8 cellular contexts compared by ENCODE assay signal in genomic region chr3:46812237-46812791, GRCh38. TPM values are rescaled to one million over a fixed set of nuclear protein-coding genes. Genes with fewer than 3 reads are reported as not detected.
DNase-seq lines count a peak whose midpoint lies in the region; ATAC-seq and TF ChIP-seq lines count a peak whose summit lies in the region.

No MANE protein-coding gene starts in this region.

- H3K4me1 ChIP-seq in A673 (ENCODE audit: insufficient read depth, low read length, poor library complexity, severe bottlenecking) = no peaks in the 10 kb centered on the region
- peaks cover 9% of the 10 kb centered on the region for H3K4me1 ChIP-seq in colonic mucosa

- H3K36me3 ChIP-seq in A673 (ENCODE audit: insufficient read depth, low read length, poor library complexity, severe bottlenecking) = no peaks in the 10 kb centered on the region
- H3K36me3 ChIP-seq in colonic mucosa = no peaks in the 10 kb centered on the region

- H3K9me3 Mint-ChIP-seq in HFFc6 = no peaks in the 10 kb centered on the region

- peak; percentile 44 for DNase-seq in A673 (ENCODE audit: low spot score)
- no peak for DNase-seq in HFFc6
- DNase-seq in activated CD4-positive, alpha-beta T cell treated with anti-CD3 and anti-CD28 coated beads for 4 hours = peak; percentile 73 to 74
- peak; percentile 78 for DNase-seq in colonic mucosa
- peak; percentile 33 to 92 for DNase-seq in lower leg skin (ENCODE audit: low spot score in 2 of 2)
- peak; percentile 48 for DNase-seq in stimulated activated CD8-positive, alpha-beta memory T cell treated with anti-CD3 and anti-CD28 coated beads, Interleukin-12 subunit alpha, Interleukin-12 subunit beta, amount 100 ng/mL, for 24 hours (ENCODE audit: extremely low read depth)
- DNase-seq in HT-29 (ENCODE audit: low spot score) = no peak

- no peak for TF ChIP-seq POLR2A in lower leg skin (IDR thresholded peaks at IDR 0.05)

- H3K27ac ChIP-seq in A673 (ENCODE audit: low read depth, low read length, poor library complexity, severe bottlenecking) (no peak overlapping the region), colonic mucosa (no peak overlapping the region)

- 7 to 10% methylated on average over 12 to 18 of the region's 46 CpGs for WGBS in lower leg skin, 2 donors

- CTCF ChIA-PET in A673 (lab: Charles Lee) = no interaction called here

- H3K4me3 ChIP-seq in A673 (ENCODE audit: low read depth, low read length, poor library complexity, severe bottlenecking) = no peak overlapping the region
- peak overlapping the region; percentile 39 for H3K4me3 ChIP-seq in colonic mucosa
- no peak overlapping the region for H3K4me3 ChIP-seq in lower leg skin (ENCODE audit: low read depth, poor library complexity, severe bottlenecking)

- TF ChIP-seq CTCF in A673 (conservative IDR thresholded peaks at IDR 0.05; ENCODE audit: low read depth, low read length) (no peak), HFFc6 (IDR thresholded peaks at IDR 0.05) (no peak), colonic mucosa (IDR thresholded peaks at IDR 0.05) (no peak), lower leg skin (IDR thresholded peaks at IDR 0.05) (no peak)

- intact Hi-C loops in A673 (cut with micrococcal nuclease; ENCODE audit: unreplicated experiment) = no loop called here
- intact Hi-C loops in colonic mucosa (cut with DNase I) = no loop called here
- intact Hi-C loops in lower leg skin (cut with DNase I; ENCODE audit: low total_unique reads) = no loop called here

- H3K4me3 Mint-ChIP-seq in HFFc6 = peak overlapping the region; percentile 14

- peaks cover 6% of the 10 kb centered on the region for H3K4me1 Mint-ChIP-seq in HFFc6 (ENCODE audit: low read depth)

- H3K27me3 ChIP-seq in A673 (replicated peaks; ENCODE audit: insufficient read depth, low read depth, low read length, poor library complexity) (no peaks in the 10 kb centered on the region), colonic mucosa (peaks cover 3% of the 10 kb centered on the region)

- POLR2A ChIA-PET in A673 (lab: Charles Lee; ENCODE audit: low non-redundant PET) = no interaction called here

- no peak for ATAC-seq in HG02840 (IDR thresholded peaks at IDR 0.05; ENCODE audit: low FRiP score, unreplicated experiment)

- H3K9ac ChIP-seq in colonic mucosa (ENCODE audit: low read depth in 2 of 2, low read length in 2 of 2) = peak overlapping the region in 1 of 2 donors; percentile 50

- H3K9me3 ChIP-seq in A673 (ENCODE audit: low read depth, low read length, poor library complexity, severe bottlenecking) (no peaks in the 10 kb centered on the region), colonic mucosa (no peaks in the 10 kb centered on the region)

- no peaks in the 10 kb centered on the region for H3K36me3 Mint-ChIP-seq in HFFc6 (ENCODE audit: low read depth)

- H3K27me3 Mint-ChIP-seq in HFFc6 (ENCODE audit: insufficient read depth) = peaks cover 27% of the 10 kb centered on the region

- H3K27ac Mint-ChIP-seq in HFFc6 = no peak overlapping the region

- no TSS peak for BruUV-seq in A673 (replicated peaks; lab: Mats Ljungman, UMichigan)

RNA-seq across cellular contexts. Expression of gene MYL3, which starts 50.9 kb away (rescaled TPM):
- not detected in 2 replicates for total RNA-seq in A673 (2021)
- under 1 TPM in 2 of 6 experiments, not detected in 4; 0.30 to 0.31 TPM for total RNA-seq in HFFc6 (2021; fragmentation: NEBNext Ultra II Directional; extraction: Animal tissue kit (Norgen Biotek cat#: 25700))
- total RNA-seq in colonic mucosa = 1 to 10 TPM in 1 of 2 donors, not detected in 1; 1.7 TPM
- total RNA-seq in lower leg skin = 1 to 10 TPM in 2 of 4 donors, under 1 TPM in 1, not detected in 1; 0.59 to 1.7 (median 1.3) TPM
- total RNA-seq in HT-29 (2014; rRNA removed; shearing (Covaris generic)) = not detected in 2 replicates

Comparison
In these comparisons a context has a peak if more than half of its experiments do, and no peak if none do; other contexts are left out.
1. DNase-seq: peak in A673 (single experiment), activated CD4-positive, alpha-beta T cell treated with anti-CD3 and anti-CD28 coated beads for 4 hours (2 of 2), colonic mucosa (single experiment), lower leg skin (2 of 2) and stimulated activated CD8-positive, alpha-beta memory T cell treated with anti-CD3 and anti-CD28 coated beads, Interleukin-12 subunit alpha, Interleukin-12 subunit beta, amount 100 ng/mL, for 24 hours (single experiment); none in HFFc6 (single experiment) and HT-29 (single experiment).